Comparison of ENCODE assay signal across 13 cellular contexts in the genomic region with DNA sequence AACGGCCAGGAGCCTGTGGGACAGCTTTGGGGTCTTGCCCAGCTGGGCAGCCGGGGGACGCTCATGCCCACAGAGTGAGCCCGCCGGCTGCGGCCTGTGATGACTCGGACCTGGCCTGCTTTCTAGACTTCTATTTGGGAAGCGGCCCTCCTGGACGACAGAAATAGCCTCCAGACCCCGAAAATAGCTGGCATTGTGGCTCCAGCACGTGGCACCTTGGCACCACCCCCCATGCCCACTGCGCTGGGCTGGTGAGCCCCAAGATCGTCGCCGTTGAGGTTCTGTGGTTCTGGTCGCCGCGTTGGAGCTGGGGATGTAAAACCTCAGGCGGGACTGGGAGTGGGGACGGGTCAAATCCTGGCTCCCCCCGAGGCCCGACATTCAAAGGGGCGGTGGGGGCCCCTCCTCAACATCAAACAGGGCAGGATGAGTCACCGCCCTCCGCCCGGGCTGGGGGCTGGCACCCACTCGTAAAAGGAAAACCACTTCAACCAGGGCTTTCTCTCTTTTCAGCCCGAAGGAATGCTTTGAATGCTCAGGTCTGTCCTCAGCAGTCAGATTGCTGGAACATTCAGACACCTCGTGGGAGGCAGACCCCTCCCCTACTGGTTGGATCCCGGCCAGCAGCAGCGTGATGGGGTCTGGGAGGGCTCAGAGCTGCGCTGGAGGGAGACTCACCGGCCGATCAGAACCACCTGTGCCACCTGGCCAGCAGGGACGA. TPM values are rescaled to one million over a fixed set of nuclear protein-coding genes. Genes with fewer than 3 reads are reported as not detected.
DNase-seq lines count a peak whose midpoint lies in the region; ATAC-seq and TF ChIP-seq lines count a peak whose summit lies in the region.
"Had no signal": no experiment of that assay in that cellular context is flagged by ENCODE, and none has a peak within 500 bp of the region (broad histone marks: within the 10 kb centered on the region; RNA-seq: fewer than 3 reads in every experiment).

No MANE protein-coding gene starts in this region.

- no peak overlapping the region for H3K27ac Mint-ChIP-seq in CD8-positive, alpha-beta T cell
- H3K27ac Mint-ChIP-seq in activated naive CD8-positive, alpha-beta T cell treated with anti-CD3 and anti-CD28 coated beads, Interleukin-2, amount 50 U/mL, for 24 hours = no peak overlapping the region

- H3K79me2 ChIP-seq in SK-N-SH (ENCODE audit: insufficient read depth) = no peaks in the 10 kb centered on the region

- no peak overlapping the region for H3K4me2 ChIP-seq in SK-N-SH

- no peaks in the 10 kb centered on the region for H3K27me3 Mint-ChIP-seq in CD8-positive, alpha-beta T cell (ENCODE audit: low read depth)
- H3K27me3 Mint-ChIP-seq in activated naive CD8-positive, alpha-beta T cell treated with anti-CD3 and anti-CD28 coated beads, Interleukin-2, amount 50 U/mL, for 24 hours = no peaks in the 10 kb centered on the region

- H3K9me3 Mint-ChIP-seq in CD8-positive, alpha-beta T cell = no peaks in the 10 kb centered on the region
- no peaks in the 10 kb centered on the region for H3K9me3 Mint-ChIP-seq in activated naive CD8-positive, alpha-beta T cell treated with anti-CD3 and anti-CD28 coated beads, Interleukin-2, amount 50 U/mL, for 24 hours

- H3K27ac ChIP-seq in SK-N-SH (ENCODE audit: low read depth in 2 of 2, low read length in 1 of 2) (no peak overlapping the region), mesodermal cell (ENCODE audit: low read depth, low read length, severe bottlenecking) (peak overlapping the region; percentile 75)
- H3K27ac ChIP-seq in CD8-positive, alpha-beta T cell (ENCODE audit: low read depth, low read length) = no peak overlapping the region
- H3K27ac ChIP-seq: neutrophil, skin epidermis had no signal

- CTCF ChIA-PET in SK-N-SH (lab: Yijun Ruan, JAX) = no interaction called here
- CTCF ChIA-PET in CD8-positive, alpha-beta T cell (lab: Charles Lee) = interaction anchor here (3.9 kb wide), 1 partner anchor 41 kb away, joined by 14 read pairs; a partner anchor contains a TSS

- TF ChIP-seq EP300 in SK-N-SH (IDR thresholded peaks at IDR 0.05; ENCODE audit: borderline replicate concordance in 1 of 2, low read depth in 1 of 2, low read length in 1 of 2) = no peak

- H3K27me3 ChIP-seq in SK-N-SH (ENCODE audit: insufficient read depth) = no peaks in the 10 kb centered on the region
- no peaks in the 10 kb centered on the region for H3K27me3 ChIP-seq in CD8-positive, alpha-beta T cell (ENCODE audit: insufficient read depth, low read length)
- H3K27me3 ChIP-seq: neutrophil had no signal

- H3K4me1 ChIP-seq in SK-N-SH (ENCODE audit: control insufficient read depth in 1 of 2, insufficient read depth in 2 of 2, low read depth in 1 of 2, low read length in 1 of 2) (no peaks in the 10 kb centered on the region), mesodermal cell (ENCODE audit: control insufficient read depth, insufficient read depth, low read length, poor library complexity, severe bottlenecking) (peaks cover 14% of the 10 kb centered on the region)
- H3K4me1 ChIP-seq in CD8-positive, alpha-beta T cell (ENCODE audit: insufficient read depth, low read length) = peaks cover 11% of the 10 kb centered on the region

- H3F3A ChIP-seq in SK-N-SH (replicated peaks; ENCODE audit: insufficient read depth) = peaks cover 2% of the 10 kb centered on the region

- H3K4me3 ChIP-seq in SK-N-SH (ENCODE audit: low read depth in 2 of 2, low read length in 1 of 2) (no peak overlapping the region), mesodermal cell (ENCODE audit: extremely low read depth, insufficient read depth, low read length, poor library complexity, severe bottlenecking) (no peak overlapping the region)
- no peak overlapping the region for H3K4me3 ChIP-seq in CD8-positive, alpha-beta T cell (ENCODE audit: low read depth, low read length)
- H3K4me3 ChIP-seq: skin epidermis had no signal

- H3K9me2 ChIP-seq in SK-N-SH = no peaks in the 10 kb centered on the region

- 63% methylated on average over 21 of the region's 35 CpGs for WGBS in SK-N-SH (ENCODE audit: low lambda C conversion rate)
- WGBS in mesodermal cell (ENCODE audit: insufficient coverage in 2 of 2), 2 experiments = 54 to 63% methylated on average over 28 to 32 of the region's 35 CpGs

- intact Hi-C loops in CD8-positive, alpha-beta T cell (cut with DNase I, micrococcal nuclease) = loop anchor here in 1 of 2 experiments (5.0 kb wide), 1 partner anchor 41 kb away; a partner anchor contains a TSS

- no peak for TF ChIP-seq RAD21 in SK-N-SH (IDR thresholded peaks at IDR 0.05; ENCODE audit: low read length)

- no peak overlapping the region for H2AFZ ChIP-seq in SK-N-SH (ENCODE audit: low read depth)

- no peak for ATAC-seq in SK-N-SH treated with all-trans-retinoic acid at 6 μM for 48 hours
- ATAC-seq in CD8-positive, alpha-beta T cell = peak; percentile 73
- peak; percentile 10 for ATAC-seq in activated naive CD8-positive, alpha-beta T cell treated with anti-CD3 and anti-CD28 coated beads, Interleukin-2, amount 50 U/mL, for 24 hours
- ATAC-seq in GM21381 (IDR thresholded peaks at IDR 0.05; ENCODE audit: unreplicated experiment) = no peak

- H3K36me3 ChIP-seq in SK-N-SH (replicated peaks in 1 of 2; ENCODE audit: control insufficient read depth in 1 of 2, insufficient read depth in 2 of 2, low read length in 1 of 2) (no peaks in the 10 kb centered on the region), mesodermal cell (ENCODE audit: control insufficient read depth, insufficient read depth, low read length) (no peaks in the 10 kb centered on the region)
- no peaks in the 10 kb centered on the region for H3K36me3 ChIP-seq in CD8-positive, alpha-beta T cell (ENCODE audit: insufficient read depth, low read length)

- POLR2A ChIA-PET in SK-N-SH (lab: Yijun Ruan, JAX) = no interaction called here
- POLR2A ChIA-PET in CD8-positive, alpha-beta T cell (lab: Charles Lee) = interaction anchor here (1.1 kb wide), 1 partner anchor 42 kb away, joined by 6 read pairs; a partner anchor contains a TSS

- H3K4me3 Mint-ChIP-seq in CD8-positive, alpha-beta T cell = peak overlapping the region; percentile 15
- H3K4me3 Mint-ChIP-seq in activated naive CD8-positive, alpha-beta T cell treated with anti-CD3 and anti-CD28 coated beads, Interleukin-2, amount 50 U/mL, for 24 hours = no peak overlapping the region

- no peak for DNase-seq in SK-N-SH
- DNase-seq in CD8-positive, alpha-beta T cell = peak in 4 of 7 experiments; percentile 38 to 66 (median 57)
- no peak for DNase-seq in activated naive CD8-positive, alpha-beta T cell treated with anti-CD3 and anti-CD28 coated beads, Interleukin-2, amount 50 U/mL, for 24 hours
- no peak for DNase-seq in ureter (ENCODE audit: low spot score)
- no peak for DNase-seq in Kasumi-1 (lab: John Stamatoyannopoulos, UW)
- DNase-seq: activated CD4-positive, CD25-positive, alpha-beta regulatory T cell; activated naive CD4-positive, alpha-beta T cell treated with Interleukin-2 at 50 U/mL for 16 hours; hippocampal formation had no signal

- no peaks in the 10 kb centered on the region for H4K20me1 ChIP-seq in SK-N-SH (ENCODE audit: insufficient read depth)

- H3K9me3 ChIP-seq in SK-N-SH (no peaks in the 10 kb centered on the region), mesodermal cell (ENCODE audit: control insufficient read depth, low read length) (no peaks in the 10 kb centered on the region)
- H3K9me3 ChIP-seq in CD8-positive, alpha-beta T cell (ENCODE audit: low read length) = no peaks in the 10 kb centered on the region
- H3K9me3 ChIP-seq: neutrophil had no signal

- H3K4me1 Mint-ChIP-seq in CD8-positive, alpha-beta T cell (ENCODE audit: low read depth) = peaks cover 4% of the 10 kb centered on the region
- peaks cover 10% of the 10 kb centered on the region for H3K4me1 Mint-ChIP-seq in activated naive CD8-positive, alpha-beta T cell treated with anti-CD3 and anti-CD28 coated beads, Interleukin-2, amount 50 U/mL, for 24 hours

- H3K36me3 Mint-ChIP-seq in CD8-positive, alpha-beta T cell = no peaks in the 10 kb centered on the region
- H3K36me3 Mint-ChIP-seq in activated naive CD8-positive, alpha-beta T cell treated with anti-CD3 and anti-CD28 coated beads, Interleukin-2, amount 50 U/mL, for 24 hours (ENCODE audit: low read depth) = no peaks in the 10 kb centered on the region

- H3K9ac ChIP-seq in SK-N-SH = no peak overlapping the region

- no peak for TF ChIP-seq CTCF in SK-N-SH (IDR thresholded peaks at IDR 0.05)
- TF ChIP-seq CTCF in CD8-positive, alpha-beta T cell (IDR thresholded peaks at IDR 0.05) = no peak

TF ChIP-seq in SK-N-SH treated with all-trans-retinoic acid at 6 μM for 48 hours, 23 proteins besides CTCF, POLR2A, EP300 and RAD21 (continues in another document):
- TF ChIP-seq ARNTL (CRISPR knock-in tag; IDR thresholded peaks at IDR 0.05; ENCODE audit: borderline replicate concordance, low read depth) = no peak

TF ChIP-seq in SK-N-SH, 30 proteins besides CTCF, POLR2A, EP300 and RAD21 (continues in another document):
- TF ChIP-seq, protein P1, sequence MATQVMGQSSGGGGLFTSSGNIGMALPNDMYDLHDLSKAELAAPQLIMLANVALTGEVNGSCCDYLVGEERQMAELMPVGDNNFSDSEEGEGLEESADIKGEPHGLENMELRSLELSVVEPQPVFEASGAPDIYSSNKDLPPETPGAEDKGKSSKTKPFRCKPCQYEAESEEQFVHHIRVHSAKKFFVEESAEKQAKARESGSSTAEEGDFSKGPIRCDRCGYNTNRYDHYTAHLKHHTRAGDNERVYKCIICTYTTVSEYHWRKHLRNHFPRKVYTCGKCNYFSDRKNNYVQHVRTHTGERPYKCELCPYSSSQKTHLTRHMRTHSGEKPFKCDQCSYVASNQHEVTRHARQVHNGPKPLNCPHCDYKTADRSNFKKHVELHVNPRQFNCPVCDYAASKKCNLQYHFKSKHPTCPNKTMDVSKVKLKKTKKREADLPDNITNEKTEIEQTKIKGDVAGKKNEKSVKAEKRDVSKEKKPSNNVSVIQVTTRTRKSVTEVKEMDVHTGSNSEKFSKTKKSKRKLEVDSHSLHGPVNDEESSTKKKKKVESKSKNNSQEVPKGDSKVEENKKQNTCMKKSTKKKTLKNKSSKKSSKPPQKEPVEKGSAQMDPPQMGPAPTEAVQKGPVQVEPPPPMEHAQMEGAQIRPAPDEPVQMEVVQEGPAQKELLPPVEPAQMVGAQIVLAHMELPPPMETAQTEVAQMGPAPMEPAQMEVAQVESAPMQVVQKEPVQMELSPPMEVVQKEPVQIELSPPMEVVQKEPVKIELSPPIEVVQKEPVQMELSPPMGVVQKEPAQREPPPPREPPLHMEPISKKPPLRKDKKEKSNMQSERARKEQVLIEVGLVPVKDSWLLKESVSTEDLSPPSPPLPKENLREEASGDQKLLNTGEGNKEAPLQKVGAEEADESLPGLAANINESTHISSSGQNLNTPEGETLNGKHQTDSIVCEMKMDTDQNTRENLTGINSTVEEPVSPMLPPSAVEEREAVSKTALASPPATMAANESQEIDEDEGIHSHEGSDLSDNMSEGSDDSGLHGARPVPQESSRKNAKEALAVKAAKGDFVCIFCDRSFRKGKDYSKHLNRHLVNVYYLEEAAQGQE (IDR thresholded peaks at IDR 0.05; ENCODE audit: low read depth, low read length) = no peak
- no peak for TF ChIP-seq CHD2 (IDR thresholded peaks at IDR 0.05; ENCODE audit: low read length, partially characterized antibody)

RNA-seq across cellular contexts. Expression of a gene that starts 42.1 kb away (rescaled TPM):
- 54.0 and 67.6 TPM in 2 replicates for polyA plus RNA-seq in SK-N-SH (2012; rRNA removed)
- 29.6 and 31.6 TPM in 2 replicates for polyA plus RNA-seq in SK-N-SH (2012; cell fraction: cytosol; rRNA removed)
- 134 and 135 TPM in 2 replicates for polyA plus RNA-seq in SK-N-SH (2012; cell fraction: nucleus; rRNA removed)
- total RNA-seq in CD8-positive, alpha-beta T cell = 100 to 1,000 TPM; 441 to 446 TPM
- 28.2 TPM for polyA plus RNA-seq in mesodermal cell (2013, experiment 1 of 2)
- 27.5 TPM for polyA plus RNA-seq in mesodermal cell (2013, experiment 2 of 2)
- 55.3 TPM for total RNA-seq in ureter

Comparison
In these comparisons a context has a peak if more than half of its experiments do, and no peak if none do; other contexts are left out.
1. ATAC-seq: peak in CD8-positive, alpha-beta T cell (single experiment) and activated naive CD8-positive, alpha-beta T cell treated with anti-CD3 and anti-CD28 coated beads, Interleukin-2, amount 50 U/mL, for 24 hours (single experiment); none in SK-N-SH treated with all-trans-retinoic acid at 6 μM for 48 hours (single experiment) and GM21381 (single experiment).
2. DNase-seq: peak in CD8-positive, alpha-beta T cell (4 of 7); none in SK-N-SH (single experiment), activated naive CD8-positive, alpha-beta T cell treated with anti-CD3 and anti-CD28 coated beads, Interleukin-2, amount 50 U/mL, for 24 hours (single experiment), ureter (single experiment) and Kasumi-1 (0 of 2).